Comparison of ENCODE assay signal across 8 cellular contexts in the genomic region with DNA sequence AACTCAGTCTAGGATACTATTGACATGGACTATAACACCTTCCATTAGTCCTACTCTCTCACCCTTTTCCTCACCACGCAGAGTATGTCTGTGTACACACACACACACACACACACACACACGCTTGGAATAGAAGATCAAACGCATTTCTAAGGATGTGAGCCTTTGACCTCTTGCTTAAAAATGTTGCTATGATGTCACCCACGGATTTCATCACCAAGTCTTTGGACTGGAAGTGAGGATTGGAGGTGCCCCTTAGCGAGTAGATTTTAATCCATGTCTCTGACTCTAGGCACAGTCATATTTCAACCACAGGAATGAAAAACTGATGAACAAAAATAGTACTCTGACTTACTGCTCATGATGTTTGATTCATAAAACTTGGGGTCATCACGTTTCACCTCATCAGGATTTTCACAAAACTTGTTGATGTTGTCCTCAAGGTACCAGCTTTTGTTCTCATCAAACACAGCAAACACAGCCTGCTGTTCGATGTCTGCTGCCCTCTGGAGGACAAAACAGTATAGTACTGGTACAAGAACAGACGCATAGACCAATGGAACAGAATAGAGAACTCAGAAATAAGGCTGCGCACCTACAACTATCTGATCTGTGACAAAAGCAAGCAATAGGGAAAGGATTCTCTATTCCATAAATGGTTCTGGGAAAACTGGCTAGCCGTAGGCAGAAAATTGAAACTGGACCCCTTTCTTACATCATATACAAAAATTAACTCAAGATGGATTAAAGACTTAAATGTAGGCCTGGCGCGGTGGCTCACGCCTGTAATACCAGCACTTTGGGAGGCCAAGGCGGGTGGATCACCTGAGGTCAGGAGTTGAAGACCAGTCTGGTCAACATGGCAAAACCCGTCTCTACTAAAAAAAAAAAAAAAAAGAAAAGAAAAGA. TPM values are rescaled to one million over a fixed set of nuclear protein-coding genes. Genes with fewer than 3 reads are reported as not detected.
DNase-seq lines count a peak whose midpoint lies in the region; ATAC-seq, FAIRE-seq and TF ChIP-seq lines count a peak whose summit lies in the region.

No MANE protein-coding gene starts in this region.

- H3K9me1 ChIP-seq in keratinocyte (ENCODE audit: control insufficient read depth, extremely low read depth, insufficient read depth, low read length) = no peaks in the 10 kb centered on the region

- in situ Hi-C loops in HAP-1 (cut with MboI; ENCODE audit: low sequenced_read_pairs) = no loop called here

- TF ChIP-seq CTCF in DND-41 (IDR thresholded peaks at IDR 0.05; ENCODE audit: borderline replicate concordance, extremely low read depth, low read length, poor library complexity, severe bottlenecking) (peak; percentile 88), bronchial epithelial cell (IDR thresholded peaks at IDR 0.05; ENCODE audit: insufficient read depth, low read length, severe bottlenecking) (peak; percentile 65), keratinocyte (optimal IDR thresholded peaks at IDR 0.05 in 1 of 3, IDR thresholded peaks at IDR 0.05 in 1 of 3, conservative IDR thresholded peaks at IDR 0.05 in 1 of 3; ENCODE audit: extremely low read depth in 1 of 3, insufficient read depth in 2 of 3, low read length in 3 of 3) (peak; percentile 60 to 75 (median 66))

- H3K4me1 ChIP-seq in DND-41 (ENCODE audit: insufficient read depth, low read length) (no peaks in the 10 kb centered on the region), HAP-1 (no peaks in the 10 kb centered on the region), keratinocyte (ENCODE audit: control insufficient read depth, extremely low read depth, insufficient read depth, low read length) (no peaks in the 10 kb centered on the region)

- H4K20me1 ChIP-seq in DND-41 (ENCODE audit: insufficient read depth, low read length) (no peaks in the 10 kb centered on the region), keratinocyte (ENCODE audit: control insufficient read depth, extremely low read depth, insufficient read depth, low read length) (no peaks in the 10 kb centered on the region)

- H3K36me3 ChIP-seq in DND-41 (ENCODE audit: insufficient read depth, low read length) (no peaks in the 10 kb centered on the region), HAP-1 (replicated peaks) (no peaks in the 10 kb centered on the region), bronchial epithelial cell (ENCODE audit: control insufficient read depth, insufficient read depth, low read length) (no peaks in the 10 kb centered on the region), keratinocyte (ENCODE audit: control insufficient read depth in 2 of 2, extremely low read depth in 1 of 2, insufficient read depth in 2 of 2, low read length in 2 of 2) (no peaks in the 10 kb centered on the region)

- H3K27me3 ChIP-seq in DND-41 (ENCODE audit: insufficient read depth, low read length, poor library complexity) (no peaks in the 10 kb centered on the region), HAP-1 (ENCODE audit: low read depth) (peaks cover 4% of the 10 kb centered on the region; the same call in 1 of the 2 replicates), bronchial epithelial cell (ENCODE audit: control insufficient read depth, insufficient read depth, low read length) (no peaks in the 10 kb centered on the region), keratinocyte (ENCODE audit: control insufficient read depth, extremely low read depth, insufficient read depth, low read length) (no peaks in the 10 kb centered on the region)

- peaks cover 2% of the 10 kb centered on the region for H3K36me3 Mint-ChIP-seq in T-helper 17 cell (ENCODE audit: low read depth)

- H3K4me3 ChIP-seq in DND-41 (ENCODE audit: low read depth in 1 of 2, low read length in 2 of 2) (no peak overlapping the region), HAP-1 (no peak overlapping the region), bronchial epithelial cell (ENCODE audit: low read depth, low read length) (no peak overlapping the region), keratinocyte (ENCODE audit: control insufficient read depth in 2 of 3, extremely low read depth in 1 of 3, insufficient read depth in 2 of 3, low read depth in 1 of 3, low read length in 3 of 3) (no peak overlapping the region)

- peaks cover 6% of the 10 kb centered on the region for H3K4me1 Mint-ChIP-seq in T-helper 17 cell

- peak; percentile 68 for DNase-seq in DND-41
- peak; percentile 53 to 69 for DNase-seq in HAP-1 (ENCODE audit: low spot score in 2 of 2)
- peak; percentile 70 for DNase-seq in NCI-H128 (lab: John Stamatoyannopoulos, UW; ENCODE audit: unreplicated experiment)
- peak in 1 of 3 donors; percentile 40 for DNase-seq in T-helper 17 cell
- DNase-seq in bronchial epithelial cell (ENCODE audit: low read depth) = peak; percentile 77
- DNase-seq in keratinocyte (ENCODE audit: low read depth, low spot score) = peak; percentile 36
- DNase-seq in stimulated activated CD4-positive, alpha-beta T cell treated with anti-CD3 and anti-CD28 coated beads, Interleukin-2, amount 100 ng/mL, for 48 hours = peak; percentile 13 to 37
- DNase-seq in OCI-M2 (lab: John Stamatoyannopoulos, UW; ENCODE audit: unreplicated experiment) = no peak

- no peak overlapping the region for H3K9ac ChIP-seq in DND-41 (ENCODE audit: low read depth, low read length)
- H3K9ac ChIP-seq in keratinocyte (ENCODE audit: control insufficient read depth, extremely low read depth, insufficient read depth, low read length) = no peak overlapping the region

- no peak overlapping the region for H3K4me3 Mint-ChIP-seq in T-helper 17 cell

- ATAC-seq in DND-41 (ENCODE audit: insufficient read depth, low read depth) (peak; percentile 90), T-helper 17 cell (peak; percentile 83)

- FAIRE-seq in bronchial epithelial cell (lab: Jason Lieb, UNC) (no peak), keratinocyte (lab: Jason Lieb, UNC) (peak; percentile 26)

- H3K27ac ChIP-seq in DND-41 (ENCODE audit: low read length) (no peak overlapping the region), keratinocyte (ENCODE audit: control insufficient read depth, insufficient read depth, low read length) (no peak overlapping the region)

- H3K27me3 Mint-ChIP-seq in T-helper 17 cell = no peaks in the 10 kb centered on the region

- H2AFZ ChIP-seq in DND-41 (ENCODE audit: low read depth, low read length) = peak overlapping the region; percentile 50; the same call in 1 of the 2 replicates
- H2AFZ ChIP-seq in keratinocyte (ENCODE audit: control insufficient read depth, low read length) = no peak overlapping the region

- H3K27ac Mint-ChIP-seq in T-helper 17 cell = no peak overlapping the region

- no peaks in the 10 kb centered on the region for H3K9me3 ChIP-seq in DND-41 (ENCODE audit: insufficient read depth, low read length, severe bottlenecking)
- no peaks in the 10 kb centered on the region for H3K9me3 ChIP-seq in HAP-1
- no peaks in the 10 kb centered on the region for H3K9me3 ChIP-seq in T-helper 17 cell (ENCODE audit: control insufficient read depth, low read length, poor library complexity, severe bottlenecking)
- H3K9me3 ChIP-seq in keratinocyte (ENCODE audit: control insufficient read depth, low read depth, low read length) = no peaks in the 10 kb centered on the region

- H3K4me2 ChIP-seq in DND-41 (ENCODE audit: insufficient read depth, low read length) = no peak overlapping the region
- H3K4me2 ChIP-seq in keratinocyte (ENCODE audit: control insufficient read depth, extremely low read depth, insufficient read depth, low read depth, low read length) = no peak overlapping the region

- H3K79me2 ChIP-seq in DND-41 (ENCODE audit: insufficient read depth, low read length) = no peaks in the 10 kb centered on the region
- H3K79me2 ChIP-seq in keratinocyte (ENCODE audit: control insufficient read depth, insufficient read depth, low read length) = no peaks in the 10 kb centered on the region

- dilution Hi-C loops in keratinocyte (cut with MboI; ENCODE audit: extremely low pct_ligation_motif_present, low sequenced_read_pairs) = no loop called here

RNA-seq across cellular contexts. Expression of a gene that starts 39.9 kb away (rescaled TPM):
- total RNA-seq in T-helper 17 cell = 10 to 100 TPM; 24.3 to 33.0 TPM
- not detected in 2 replicates for total RNA-seq in bronchial epithelial cell
- 0.01 TPM in 1 of 3 replicates, not detected in the others for polyA plus RNA-seq in keratinocyte
- 0.04 TPM for polyA plus RNA-seq in keratinocyte (2011; ENCODE audit: low read depth)
- not detected in 2 replicates for polyA plus RNA-seq in keratinocyte (2011; cell fraction: cytosol; rRNA removed)
- not detected in 2 replicates for polyA plus RNA-seq in keratinocyte (2011; cell fraction: nucleus; rRNA removed)
- polyA plus RNA-seq in keratinocyte (2012; ENCODE audit: low replicate concordance) = 0.01 TPM in 1 of 2 replicates, not detected in the other
- not detected in 3 replicates for polyA minus RNA-seq in keratinocyte
- polyA minus RNA-seq in keratinocyte (2011; cell fraction: cytosol; rRNA and poly(A)+ RNA removed) = not detected
- polyA minus RNA-seq in keratinocyte (2011; cell fraction: nucleus; rRNA and poly(A)+ RNA removed) = not detected in 2 replicates

Comparison
In these comparisons a context has a peak if more than half of its experiments do, and no peak if none do; other contexts are left out.
1. RNA of a gene that starts 39.9 kb away (total RNA-seq): 24.3 to 33.0 TPM in T-helper 17 cell; not detected in bronchial epithelial cell; every median in the first group is over 10 times any median in the second.
2. Peak in every context shown above with its lines, with median percentiles within 50 percentile points of each other: CTCF ChIP-seq.